Comparison of ENCODE assay signal across 8 cellular contexts in the genomic region with DNA sequence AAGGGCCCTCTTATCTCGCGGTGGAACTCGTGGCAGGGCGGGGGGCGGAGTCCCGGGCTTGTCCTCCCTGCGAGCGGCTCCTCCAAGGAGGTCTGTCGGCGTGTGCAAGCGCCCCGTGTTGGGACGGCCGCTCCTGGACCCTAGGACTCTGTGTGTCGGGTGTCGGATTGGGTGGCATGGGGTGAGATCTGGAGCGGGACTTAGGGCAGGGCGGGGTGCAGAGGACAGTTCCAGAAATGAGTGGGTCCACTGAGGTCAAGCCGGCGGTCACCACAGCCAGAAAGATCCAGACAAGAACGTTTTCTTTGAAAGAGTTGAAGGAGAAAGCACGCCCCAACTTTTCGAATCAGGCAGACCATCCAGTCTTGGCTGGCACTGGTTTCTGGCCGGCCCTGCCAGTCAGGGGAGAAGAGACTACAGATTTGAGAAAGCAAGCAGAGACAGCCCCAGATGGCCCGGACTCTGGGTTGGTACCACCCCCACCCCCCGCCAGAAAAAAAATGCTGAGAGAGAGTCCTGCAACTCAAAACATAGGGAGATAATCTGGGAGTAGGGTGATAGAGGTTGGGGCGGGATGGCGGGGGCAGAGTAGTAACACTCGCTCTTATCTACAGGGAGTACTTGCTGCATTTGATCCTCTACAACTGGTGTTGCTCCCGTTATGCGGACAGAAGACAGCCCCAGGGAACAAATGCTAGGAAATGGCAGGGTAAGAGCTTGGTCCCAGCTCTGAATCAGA. TPM values are rescaled to one million over a fixed set of nuclear protein-coding genes. Genes with fewer than 3 reads are reported as not detected.
DNase-seq lines count a peak whose midpoint lies in the region; ATAC-seq, FAIRE-seq and TF ChIP-seq lines count a peak whose summit lies in the region.

No MANE protein-coding gene starts in this region.

- WGBS in SK-N-SH (ENCODE audit: low lambda C conversion rate), result 21% methylated on average over 23 of the region's 31 CpGs
- WGBS in small intestine, 3 donors, result 3 to 7% (median 6%) methylated on average over 30 to 31 of the region's 31 CpGs

- FAIRE-seq in small intestine (lab: Jason Lieb, UNC), result no peak

- H3K4me1 ChIP-seq in cardiac muscle cell (ENCODE audit: low read depth) (peaks cover 17% of the 10 kb centered on the region), SK-N-SH (ENCODE audit: control insufficient read depth in 1 of 2, insufficient read depth in 2 of 2, low read depth in 1 of 2, low read length in 1 of 2) (peaks cover 0 to 42% of the 10 kb centered on the region in 2 experiments; a peak in 1 of 4 replicates), small intestine (ENCODE audit: control insufficient read depth in 2 of 2, insufficient read depth in 1 of 2, low read depth in 1 of 2, low read length in 1 of 2) (peaks cover 2 to 7% of the 10 kb centered on the region in 2 donors)

- POLR2A ChIA-PET in SK-N-SH (lab: Yijun Ruan, JAX), result interaction anchor here (0.8 to 1.5 kb wide), 6 partner anchors 11 to 348 kb away, joined by 3 to 8 read pairs (median 3); a partner anchor contains a TSS

- H4K20me1 ChIP-seq in SK-N-SH (ENCODE audit: insufficient read depth), result no peaks in the 10 kb centered on the region

- no peak for TF ChIP-seq EP300 in SK-N-SH (IDR thresholded peaks at IDR 0.05; ENCODE audit: borderline replicate concordance in 1 of 2, low read depth in 1 of 2, low read length in 1 of 2)

- TF ChIP-seq CTCF in cardiac muscle cell (IDR thresholded peaks at IDR 0.05; ENCODE audit: low read depth, low read length) (no peak), SK-N-SH (IDR thresholded peaks at IDR 0.05) (no peak), fibroblast of villous mesenchyme (IDR thresholded peaks at IDR 0.05; ENCODE audit: insufficient read depth, low read depth, low read length) (no peak)

- peak overlapping the region; percentile 32 for H3K4me3 ChIP-seq in cardiac muscle cell
- peak overlapping the region; percentile 56 to 71 for H3K4me3 ChIP-seq in SK-N-SH (ENCODE audit: low read depth in 2 of 2, low read length in 1 of 2)
- H3K4me3 ChIP-seq in fibroblast of villous mesenchyme (ENCODE audit: low read depth, low read length), result peak overlapping the region; percentile 74
- H3K4me3 ChIP-seq in small intestine (ENCODE audit: low read depth in 1 of 2, low read length in 2 of 2), result peak overlapping the region; percentile 77 to 78

- DNase-seq in cardiac muscle cell (ENCODE audit: low read depth in 1 of 2, low spot score in 1 of 2) (peak; percentile 19 to 34), Right ventricle myocardium superior (no peak), SK-N-SH (no peak), fibroblast of villous mesenchyme (ENCODE audit: low read depth) (peak; percentile 31), small intestine (peak; percentile 33), amygdala (lab: John Stamatoyannopoulos, UW) (no peak), NCI-H1436 treated with DMSO at 0.1 percent for 48 hours (lab: John Stamatoyannopoulos, UW) (no peak), T-helper 9 cell (no peak)

- H3K4me2 ChIP-seq in SK-N-SH, result peak overlapping the region; percentile 87

- no peaks in the 10 kb centered on the region for H3K9me2 ChIP-seq in SK-N-SH

- no peak for ATAC-seq in Right ventricle myocardium superior (ENCODE audit: poor library complexity)

- peaks cover 5% of the 10 kb centered on the region for H3K36me3 ChIP-seq in cardiac muscle cell
- H3K36me3 ChIP-seq in SK-N-SH (replicated peaks in 1 of 2; ENCODE audit: control insufficient read depth in 1 of 2, insufficient read depth in 2 of 2, low read length in 1 of 2), result peaks cover 0 to 2% of the 10 kb centered on the region in 2 experiments
- H3K36me3 ChIP-seq in small intestine (ENCODE audit: control insufficient read depth in 2 of 2, insufficient read depth in 2 of 2, low read length in 2 of 2), result no peaks in the 10 kb centered on the region

- CTCF ChIA-PET in SK-N-SH (lab: Yijun Ruan, JAX), result interaction anchor here (0.7 to 25.1 kb wide), 30 partner anchors 9 to 777 kb away, joined by 3 to 648 read pairs (median 4); a partner anchor contains a TSS

- TF ChIP-seq RAD21 in SK-N-SH (IDR thresholded peaks at IDR 0.05; ENCODE audit: low read length), result no peak

- H3K27me3 ChIP-seq in cardiac muscle cell, result no peaks in the 10 kb centered on the region
- no peaks in the 10 kb centered on the region for H3K27me3 ChIP-seq in SK-N-SH (ENCODE audit: insufficient read depth)
- H3K27me3 ChIP-seq in small intestine (ENCODE audit: control insufficient read depth in 2 of 2, insufficient read depth in 2 of 2, low read length in 2 of 2), result no peaks in the 10 kb centered on the region

- peak overlapping the region; percentile 61; the same call in 1 of the 2 replicates for H3K9ac ChIP-seq in SK-N-SH

- H3K79me2 ChIP-seq in SK-N-SH (ENCODE audit: insufficient read depth), result no peaks in the 10 kb centered on the region

- H3K27ac ChIP-seq in cardiac muscle cell (peak overlapping the region; percentile 80), SK-N-SH (ENCODE audit: low read depth in 2 of 2, low read length in 1 of 2) (peak overlapping the region in 1 of 2 experiments; percentile 53; a peak in 2 of 4 replicates), small intestine (ENCODE audit: low read depth in 1 of 2, low read length in 1 of 2) (peak overlapping the region; percentile 78 to 93)

- H3F3A ChIP-seq in SK-N-SH (replicated peaks; ENCODE audit: insufficient read depth), result peaks cover 7% of the 10 kb centered on the region

- intact Hi-C loops in Right ventricle myocardium superior (cut with DNase I), result no loop called here

- H3K9me3 ChIP-seq in cardiac muscle cell (ENCODE audit: low read depth), result no peaks in the 10 kb centered on the region
- H3K9me3 ChIP-seq in SK-N-SH, result no peaks in the 10 kb centered on the region
- H3K9me3 ChIP-seq in small intestine (ENCODE audit: control insufficient read depth, low read depth), result no peaks in the 10 kb centered on the region

- H2AFZ ChIP-seq in SK-N-SH (ENCODE audit: low read depth), result peak overlapping the region; percentile 76; the same call in 1 of the 2 replicates

TF ChIP-seq in SK-N-SH, 30 proteins besides CTCF, POLR2A, EP300 and RAD21:
- TF ChIP-seq, protein P1, sequence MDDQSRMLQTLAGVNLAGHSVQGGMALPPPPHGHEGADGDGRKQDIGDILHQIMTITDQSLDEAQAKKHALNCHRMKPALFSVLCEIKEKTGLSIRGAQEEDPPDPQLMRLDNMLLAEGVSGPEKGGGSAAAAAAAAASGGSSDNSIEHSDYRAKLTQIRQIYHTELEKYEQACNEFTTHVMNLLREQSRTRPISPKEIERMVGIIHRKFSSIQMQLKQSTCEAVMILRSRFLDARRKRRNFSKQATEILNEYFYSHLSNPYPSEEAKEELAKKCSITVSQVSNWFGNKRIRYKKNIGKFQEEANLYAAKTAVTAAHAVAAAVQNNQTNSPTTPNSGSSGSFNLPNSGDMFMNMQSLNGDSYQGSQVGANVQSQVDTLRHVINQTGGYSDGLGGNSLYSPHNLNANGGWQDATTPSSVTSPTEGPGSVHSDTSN (IDR thresholded peaks at IDR 0.05), result no peak
- TF ChIP-seq POLR2AphosphoS5 (IDR thresholded peaks at IDR 0.05; ENCODE audit: low read depth, low read length) (no peak), SMC3 (IDR thresholded peaks at IDR 0.05; ENCODE audit: low read depth, low read length) (0 out of 2 replicates have a peak, but pooled peaks have one; percentile 15)

RNA-seq across cellular contexts. Expression of a gene that starts 0.8 kb away (rescaled TPM):
- 6.9 and 8.2 TPM in 2 replicates for total RNA-seq in cardiac muscle cell
- 6.4 and 11.7 TPM in 2 replicates for polyA plus RNA-seq in cardiac muscle cell
- total RNA-seq in Right ventricle myocardium superior, result 8.0 TPM
- polyA plus RNA-seq in SK-N-SH (2012; rRNA removed), result 2.0 and 2.6 TPM in 2 replicates
- 1.2 and 1.8 TPM in 2 replicates for polyA plus RNA-seq in SK-N-SH (2012; cell fraction: cytosol; rRNA removed)
- 3.7 TPM in 2 replicates for polyA plus RNA-seq in SK-N-SH (2012; cell fraction: nucleus; rRNA removed)
- 0.86 and 0.97 TPM in 2 replicates for total RNA-seq in fibroblast of villous mesenchyme
- polyA plus RNA-seq in small intestine, result 1 to 10 TPM; 4.8 to 7.8 (median 6.9) TPM

RNA-seq across cellular contexts. Expression of a gene that starts 4.5 kb away (rescaled TPM):
- 88.2 and 94.7 TPM in 2 replicates for total RNA-seq in cardiac muscle cell
- polyA plus RNA-seq in cardiac muscle cell, result 77.3 and 94.2 TPM in 2 replicates
- 430 TPM for total RNA-seq in Right ventricle myocardium superior
- 29.4 and 35.6 TPM in 2 replicates for polyA plus RNA-seq in SK-N-SH (2012; rRNA removed)
- 18.9 and 25.5 TPM in 2 replicates for polyA plus RNA-seq in SK-N-SH (2012; cell fraction: cytosol; rRNA removed)
- polyA plus RNA-seq in SK-N-SH (2012; cell fraction: nucleus; rRNA removed), result 22.6 and 25.7 TPM in 2 replicates
- 19.0 and 26.7 TPM in 2 replicates for total RNA-seq in fibroblast of villous mesenchyme
- polyA plus RNA-seq in small intestine, result 10 to 100 TPM; 28.2 to 34.4 (median 28.6) TPM

RNA-seq across cellular contexts. Expression of a gene that starts 43.1 kb away (rescaled TPM):
- total RNA-seq in cardiac muscle cell (13.8 and 23.3 TPM in 2 replicates), Right ventricle myocardium superior (19.5 TPM), fibroblast of villous mesenchyme (8.6 and 10.0 TPM in 2 replicates)
- polyA plus RNA-seq in cardiac muscle cell (33.9 and 37.4 TPM in 2 replicates), SK-N-SH (2012; rRNA removed) (15.4 and 21.7 TPM in 2 replicates), small intestine (10 to 100 TPM; 13.9 to 18.1 (median 13.9) TPM)
- 7.1 and 10.6 TPM in 2 replicates for polyA plus RNA-seq in SK-N-SH (2012; cell fraction: cytosol; rRNA removed)
- polyA plus RNA-seq in SK-N-SH (2012; cell fraction: nucleus; rRNA removed), result 82.8 and 88.7 TPM in 2 replicates

RNA-seq across cellular contexts. Expression of a gene that starts 44.9 kb away (rescaled TPM):
- total RNA-seq in cardiac muscle cell, result 34.1 and 39.4 TPM in 2 replicates
- polyA plus RNA-seq in cardiac muscle cell, result 33.6 and 37.0 TPM in 2 replicates
- total RNA-seq in Right ventricle myocardium superior, result 53.1 TPM
- 19.7 and 27.2 TPM in 2 replicates for polyA plus RNA-seq in SK-N-SH (2012; rRNA removed)
- 11.3 and 16.2 TPM in 2 replicates for polyA plus RNA-seq in SK-N-SH (2012; cell fraction: cytosol; rRNA removed)
- polyA plus RNA-seq in SK-N-SH (2012; cell fraction: nucleus; rRNA removed), result 50.5 and 50.7 TPM in 2 replicates
- total RNA-seq in fibroblast of villous mesenchyme, result 9.1 and 13.5 TPM in 2 replicates
- 1 to 10 TPM; 1.1 to 3.9 (median 1.9) TPM for polyA plus RNA-seq in small intestine

Comparison
In these comparisons a context has a peak if more than half of its experiments do, and no peak if none do; other contexts are left out.
1. DNase-seq: peak in cardiac muscle cell (2 of 2), fibroblast of villous mesenchyme (single experiment) and small intestine (single experiment); none in Right ventricle myocardium superior (single experiment), SK-N-SH (single experiment), amygdala (0 of 56), NCI-H1436 treated with DMSO at 0.1 percent for 48 hours (single experiment) and T-helper 9 cell (single experiment).
2. Peak in every context shown above with its lines, with median percentiles within 50 percentile points of each other: H3K4me3 ChIP-seq.